Comparison of ENCODE assay signal across 8 cellular contexts in the genomic region with DNA sequence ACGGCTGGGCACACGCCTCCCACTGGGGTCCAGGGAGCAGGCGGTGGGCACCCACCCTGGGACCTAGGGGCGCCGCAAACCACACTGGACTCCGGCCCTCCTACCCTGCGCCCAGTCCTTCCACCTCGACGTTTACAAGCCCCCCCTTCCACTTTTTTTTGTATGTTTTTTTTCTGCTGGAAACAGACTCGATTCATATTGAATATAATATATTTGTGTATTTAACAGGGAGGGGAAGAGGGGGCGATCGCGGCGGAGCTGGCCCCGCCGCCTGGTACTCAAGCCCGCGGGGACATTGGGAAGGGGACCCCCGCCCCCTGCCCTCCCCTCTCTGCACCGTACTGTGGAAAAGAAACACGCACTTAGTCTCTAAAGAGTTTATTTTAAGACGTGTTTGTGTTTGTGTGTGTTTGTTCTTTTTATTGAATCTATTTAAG. TPM values are rescaled to one million over a fixed set of nuclear protein-coding genes. Genes with fewer than 3 reads are reported as not detected.
DNase-seq lines count a peak whose midpoint lies in the region; ATAC-seq and TF ChIP-seq lines count a peak whose summit lies in the region.

No MANE protein-coding gene starts in this region.

- peak overlapping the region; percentile 91 to 97 (median 95) for H3K27ac Mint-ChIP-seq in brain

- H3K9me3 ChIP-seq in A673 (ENCODE audit: low read depth, low read length, poor library complexity, severe bottlenecking) = no peaks in the 10 kb centered on the region
- no peaks in the 10 kb centered on the region for H3K9me3 ChIP-seq in mononuclear cell (ENCODE audit: low read depth, low read length)

- H3K4me3 ChIP-seq in A673 (ENCODE audit: low read depth, low read length, poor library complexity, severe bottlenecking) = peak overlapping the region; percentile 59
- H3K4me3 ChIP-seq in Jurkat, Clone E6-1 (ENCODE audit: low read length) = peak overlapping the region; percentile 88
- peak overlapping the region; percentile 100 for H3K4me3 ChIP-seq in mononuclear cell (ENCODE audit: low read length)

- DNase-seq in A673 (ENCODE audit: low spot score) (no peak), iPS-NIHi11 (ENCODE audit: low spot score) (no peak), COLO829 (ENCODE audit: low spot score) (no peak)
- no peak for DNase-seq in Jurkat, Clone E6-1 (ENCODE audit: low read depth, low spot score)

- H3K4me1 ChIP-seq in A673 (ENCODE audit: insufficient read depth, low read length, poor library complexity, severe bottlenecking) (peaks cover 39% of the 10 kb centered on the region), mononuclear cell (ENCODE audit: insufficient read depth, low read length) (peaks cover 55% of the 10 kb centered on the region)

- H3K27me3 ChIP-seq in A673 (replicated peaks; ENCODE audit: insufficient read depth, low read depth, low read length, poor library complexity) (no peaks in the 10 kb centered on the region), mononuclear cell (ENCODE audit: insufficient read depth, low read length) (no peaks in the 10 kb centered on the region)

- H3K4me3 Mint-ChIP-seq in brain = peak overlapping the region; percentile 93 to 98 (median 95)

- H3K27me3 Mint-ChIP-seq in brain = peaks cover 11% of the 10 kb centered on the region

- no peak for TF ChIP-seq CTCF in A673 (conservative IDR thresholded peaks at IDR 0.05; ENCODE audit: low read depth, low read length)
- TF ChIP-seq CTCF in brain (conservative IDR thresholded peaks at IDR 0.05) = no peak

- H3K4me1 Mint-ChIP-seq in brain = peaks cover 44% of the 10 kb centered on the region

- H3K9me3 Mint-ChIP-seq in brain = peaks cover 0 to 5% (median 0%) of the 10 kb centered on the region in 5 experiments

- peaks cover 9% of the 10 kb centered on the region for H3K36me3 Mint-ChIP-seq in brain

- POLR2A ChIA-PET in A673 (lab: Charles Lee; ENCODE audit: low non-redundant PET) = interaction anchor here (0.7 to 1.4 kb wide), 6 partner anchors 9 to 1297 kb away, joined by 3 to 5 read pairs (median 4); a partner anchor contains a TSS

- peak overlapping the region; percentile 98 for H3K27ac ChIP-seq in A673 (ENCODE audit: low read depth, low read length, poor library complexity, severe bottlenecking)

- ATAC-seq in GM18909 (IDR thresholded peaks at IDR 0.05; ENCODE audit: poor library complexity, unreplicated experiment) = no peak
- ATAC-seq in HG03571 (IDR thresholded peaks at IDR 0.05; ENCODE audit: unreplicated experiment) = no peak

- peaks cover 4% of the 10 kb centered on the region for H3K36me3 ChIP-seq in A673 (ENCODE audit: insufficient read depth, low read length, poor library complexity, severe bottlenecking)

- intact Hi-C loops in A673 (cut with micrococcal nuclease; ENCODE audit: unreplicated experiment) = loop anchor here (5.0 kb wide), 1 partner anchor 111 kb away; a partner anchor contains a TSS

- CTCF ChIA-PET in A673 (lab: Charles Lee) = interaction anchor here (0.9 to 3.0 kb wide), 3 partner anchors 14 to 35 kb away, joined by 3 to 29 read pairs (median 8); no protein-coding TSS in a partner anchor

- no TSS peak for BruUV-seq in A673 (replicated peaks; lab: Mats Ljungman, UMichigan)

RNA-seq across cellular contexts. Expression of a gene that starts 1.6 kb away (rescaled TPM):
- total RNA-seq in A673 (2021) (27.7 and 28.6 TPM in 2 replicates), mononuclear cell (5,180 TPM)
- polyA plus RNA-seq in Jurkat, Clone E6-1 (2012; ENCODE audit: insufficient read depth, insufficient read length) = 22.6 TPM
- 25.7 TPM for polyA plus RNA-seq in brain (ENCODE audit: insufficient read depth, low read depth, low replicate concordance)

RNA-seq across cellular contexts. Expression of a gene that starts 8.7 kb away (rescaled TPM):
- 406 and 429 TPM in 2 replicates for total RNA-seq in A673 (2021)
- 291 TPM for polyA plus RNA-seq in Jurkat, Clone E6-1 (2012; ENCODE audit: insufficient read depth, insufficient read length)
- 1,078 TPM for polyA plus RNA-seq in brain (ENCODE audit: insufficient read depth, low read depth, low replicate concordance)
- 55.5 TPM for total RNA-seq in mononuclear cell

RNA-seq across cellular contexts. Expression of a gene that starts 9.0 kb away (rescaled TPM):
- total RNA-seq in A673 (2021) (45.2 and 53.4 TPM in 2 replicates), mononuclear cell (not detected)
- polyA plus RNA-seq in Jurkat, Clone E6-1 (2012; ENCODE audit: insufficient read depth, insufficient read length) = 89.2 TPM
- 48.0 TPM for polyA plus RNA-seq in brain (ENCODE audit: insufficient read depth, low read depth, low replicate concordance)

RNA-seq across cellular contexts. Expression of a gene that starts 13.5 kb away (rescaled TPM):
- total RNA-seq in A673 (2021) (97.7 and 99.7 TPM in 2 replicates), mononuclear cell (1.4 TPM)
- polyA plus RNA-seq in Jurkat, Clone E6-1 (2012; ENCODE audit: insufficient read depth, insufficient read length) = 144 TPM
- polyA plus RNA-seq in brain (ENCODE audit: insufficient read depth, low read depth, low replicate concordance) = 119 TPM

RNA-seq across cellular contexts. Expression of a gene that starts 17.5 kb away (rescaled TPM):
- total RNA-seq in A673 (2021) = 25.8 and 34.1 TPM in 2 replicates
- polyA plus RNA-seq in Jurkat, Clone E6-1 (2012; ENCODE audit: insufficient read depth, insufficient read length) = 26.6 TPM
- 14.8 TPM for polyA plus RNA-seq in brain (ENCODE audit: insufficient read depth, low read depth, low replicate concordance)
- 8.3 TPM for total RNA-seq in mononuclear cell

Comparison
In these comparisons a context has a peak if more than half of its experiments do, and no peak if none do; other contexts are left out.
1. RNA of a gene that starts 1.6 kb away (total RNA-seq): 5,180 TPM in mononuclear cell (single experiment); 27.7 to 28.6 TPM in A673; every median in the first group is over 100 times any median in the second.
2. RNA of a gene that starts 9.0 kb away (total RNA-seq): 45.2 to 53.4 TPM in A673; not detected in mononuclear cell (single experiment); every median in the first group is over 10 times any median in the second.
3. Peak in every context shown above with its lines, with median percentiles within 50 percentile points of each other: H3K4me3 ChIP-seq.